10 cellular contexts compared by ENCODE assay signal in the genomic region with DNA sequence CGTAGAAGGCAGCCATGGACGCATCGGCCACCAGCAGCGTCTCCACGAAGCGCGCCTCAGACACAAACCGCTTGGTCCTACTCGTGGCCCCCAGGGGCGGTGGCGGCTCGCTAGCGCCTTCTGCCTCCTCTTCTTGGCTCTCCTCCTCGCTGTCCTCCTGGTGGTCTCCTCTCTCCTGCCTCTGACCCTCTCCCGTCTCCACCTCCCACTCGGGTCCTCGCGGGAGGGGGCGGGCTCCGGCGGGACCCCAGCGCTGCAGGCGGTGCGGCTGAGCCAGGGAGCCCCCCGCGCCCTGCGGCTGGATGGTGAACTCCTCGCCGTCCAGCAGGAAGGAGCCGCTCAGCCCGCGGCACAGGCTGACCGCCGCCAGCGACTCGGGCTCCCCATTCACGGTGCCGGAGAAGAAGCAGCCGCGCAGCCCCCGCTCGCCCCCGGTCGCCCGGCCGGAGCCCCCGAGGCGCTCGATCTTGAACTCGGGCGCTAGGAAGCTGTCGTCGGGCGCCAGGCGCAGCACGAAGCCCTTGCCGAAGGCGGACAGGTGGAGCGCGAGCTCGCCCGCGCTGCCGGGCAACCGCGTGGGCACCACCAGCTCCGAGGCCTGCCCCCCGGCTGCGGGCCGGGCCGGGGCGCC. TPM values are rescaled to one million over a fixed set of nuclear protein-coding genes. Genes with fewer than 3 reads are reported as not detected.
A peak's percentile ranks its signal among the peaks of the same experiment; 100 is the strongest.
DNase-seq lines count a peak whose midpoint lies in the region; ATAC-seq, FAIRE-seq and TF ChIP-seq lines count a peak whose summit lies in the region.
"Had no signal": no experiment of that assay in that cellular context is flagged by ENCODE, and none has a peak within 500 bp of the region (broad histone marks: within the 10 kb centered on the region; RNA-seq: fewer than 3 reads in every experiment).

No MANE protein-coding gene starts in this region.

- no peak for TF ChIP-seq EP300 in suprapubic skin (IDR thresholded peaks at IDR 0.05)

- H3K9me3 Mint-ChIP-seq in activated CD4-positive, alpha-beta memory T cell treated with anti-CD3 and anti-CD28 coated beads for 36 hours, result no peaks in the 10 kb centered on the region

- H3K36me3 ChIP-seq in kidney (ENCODE audit: control insufficient read depth in 1 of 2, insufficient read depth in 2 of 2, low read length in 2 of 2), result no peaks in the 10 kb centered on the region
- H3K36me3 ChIP-seq in suprapubic skin, result no peaks in the 10 kb centered on the region
- no peaks in the 10 kb centered on the region for H3K36me3 ChIP-seq in BE2C

- no peak overlapping the region for H3K27ac Mint-ChIP-seq in activated CD4-positive, alpha-beta memory T cell treated with anti-CD3 and anti-CD28 coated beads for 36 hours

- intact Hi-C loops in kidney (cut with DNase I), result no loop called here
- intact Hi-C loops in activated CD4-positive, alpha-beta memory T cell treated with anti-CD3 and anti-CD28 coated beads for 36 hours (cut with micrococcal nuclease), result no loop called here

- H3K27me3 ChIP-seq in suprapubic skin (peaks cover 57% of the 10 kb centered on the region), BE2C (peaks cover 86% of the 10 kb centered on the region)

- CTCF ChIA-PET in activated CD4-positive, alpha-beta memory T cell treated with anti-CD3 and anti-CD28 coated beads for 36 hours (lab: Charles Lee), result interaction anchor here (1.0 to 13.1 kb wide), 3 partner anchors 215 to 466 kb away, joined by 3 to 347 read pairs (median 7); no protein-coding TSS in a partner anchor

- WGBS in suprapubic skin, result 0% methylated on average over 16 of the region's 72 CpGs

- no peak for ATAC-seq in HG03135 (IDR thresholded peaks at IDR 0.05; ENCODE audit: unreplicated experiment)

- DNase-seq in NCI-H146 (lab: John Stamatoyannopoulos, UW), result peak; percentile 33
- DNase-seq in NCI-H146 treated with DMSO at 0.1 percent for 48 hours (lab: John Stamatoyannopoulos, UW; ENCODE audit: unreplicated experiment), result no peak
- no peak for DNase-seq in astrocyte of the spinal cord (ENCODE audit: low read depth, low spot score)
- no peak for DNase-seq in kidney
- no peak for DNase-seq in suprapubic skin (ENCODE audit: low spot score in 2 of 2)
- DNase-seq in BE2C, result no peak
- no peak for DNase-seq in activated CD4-positive, alpha-beta memory T cell treated with anti-CD3 and anti-CD28 coated beads for 36 hours

- H3K4me3 ChIP-seq in astrocyte of the spinal cord (ENCODE audit: low read depth, low read length) (no peak overlapping the region), kidney (ENCODE audit: low read length in 2 of 2) (peak overlapping the region in 1 of 2 donors; percentile 29), suprapubic skin (peak overlapping the region; percentile 49), BE2C (ENCODE audit: low read depth, low read length) (no peak overlapping the region)

- H3K9me3 ChIP-seq in kidney (ENCODE audit: control insufficient read depth in 1 of 2, low read length in 2 of 2) (no peaks in the 10 kb centered on the region), suprapubic skin (no peaks in the 10 kb centered on the region), BE2C (no peaks in the 10 kb centered on the region)

- POLR2A ChIA-PET in activated CD4-positive, alpha-beta memory T cell treated with anti-CD3 and anti-CD28 coated beads for 36 hours (lab: Charles Lee), result no interaction called here

- FAIRE-seq in kidney (lab: Jason Lieb, UNC), result no peak

- in situ Hi-C loops in astrocyte of the spinal cord (cut with HindIII; ENCODE audit: low sequenced_read_pairs), result loop anchor here (25.0 kb wide), 1 partner anchor 435 kb away; no protein-coding TSS in a partner anchor

- TF ChIP-seq POLR2A in suprapubic skin (IDR thresholded peaks at IDR 0.05), result no peak

- H3K4me1 Mint-ChIP-seq in activated CD4-positive, alpha-beta memory T cell treated with anti-CD3 and anti-CD28 coated beads for 36 hours (ENCODE audit: low read depth), result peaks cover 8% of the 10 kb centered on the region

- H3K36me3 Mint-ChIP-seq in activated CD4-positive, alpha-beta memory T cell treated with anti-CD3 and anti-CD28 coated beads for 36 hours, result no peaks in the 10 kb centered on the region

- H3K4me3 Mint-ChIP-seq in activated CD4-positive, alpha-beta memory T cell treated with anti-CD3 and anti-CD28 coated beads for 36 hours, result no peak overlapping the region

- H3K4me1 ChIP-seq in kidney (ENCODE audit: control insufficient read depth in 1 of 2, insufficient read depth in 1 of 2, low read depth in 1 of 2, low read length in 2 of 2), result peaks cover 0 to 8% of the 10 kb centered on the region in 2 donors
- H3K4me1 ChIP-seq in suprapubic skin, result peaks cover 28% of the 10 kb centered on the region
- H3K4me1 ChIP-seq in BE2C, result no peaks in the 10 kb centered on the region

- TF ChIP-seq CTCF in astrocyte of the spinal cord (IDR thresholded peaks at IDR 0.05; ENCODE audit: low read depth, low read length), result peak; percentile 28
- peak; percentile 15 for TF ChIP-seq CTCF in kidney (IDR thresholded peaks at IDR 0.05; ENCODE audit: borderline replicate concordance, extremely low read depth, insufficient read depth)
- no peak for TF ChIP-seq CTCF in suprapubic skin (IDR thresholded peaks at IDR 0.05)
- TF ChIP-seq CTCF in BE2C (IDR thresholded peaks at IDR 0.05; ENCODE audit: low read depth, low read length), result no peak

- H3K27me3 Mint-ChIP-seq in activated CD4-positive, alpha-beta memory T cell treated with anti-CD3 and anti-CD28 coated beads for 36 hours, result peaks cover 47% of the 10 kb centered on the region

- H3K27ac ChIP-seq in kidney (ENCODE audit: low read depth in 2 of 2, low read length in 2 of 2) (no peak overlapping the region), suprapubic skin (no peak overlapping the region)
- H3K27ac ChIP-seq: VCaP had no signal

- no peak overlapping the region for H3K9ac ChIP-seq in kidney (ENCODE audit: low read length in 2 of 2)

RNA-seq across cellular contexts. Expression of a gene that starts 0.7 kb away (rescaled TPM):
- 1.2 TPM for total RNA-seq in kidney
- polyA plus RNA-seq in kidney (ENCODE audit: insufficient read depth, low read depth, low replicate concordance), result 1.6 TPM
- total RNA-seq in suprapubic skin, result under 1 TPM; 0.30 to 0.72 (median 0.65) TPM
- not detected for polyA plus RNA-seq in BE2C (2012; ENCODE audit: insufficient read depth, insufficient read length, low read depth)
- not detected for total RNA-seq in activated CD4-positive, alpha-beta memory T cell treated with anti-CD3 and anti-CD28 coated beads for 36 hours
- total RNA-seq: glomerular endothelial cell had no signal

RNA-seq across cellular contexts. Expression of a gene that starts 20.7 kb away (rescaled TPM):
- total RNA-seq in kidney (6.2 TPM), suprapubic skin (1 to 10 TPM; 3.8 to 7.2 (median 5.7) TPM)
- polyA plus RNA-seq in kidney (ENCODE audit: insufficient read depth, low read depth, low replicate concordance), result 3.6 TPM
- polyA plus RNA-seq in BE2C (2012; ENCODE audit: insufficient read depth, insufficient read length, low read depth), result 0.99 TPM
- not detected for total RNA-seq in activated CD4-positive, alpha-beta memory T cell treated with anti-CD3 and anti-CD28 coated beads for 36 hours

Comparison
In these comparisons a context has a peak if more than half of its experiments do, and no peak if none do; other contexts are left out.
1. CTCF ChIP-seq: peak in astrocyte of the spinal cord (single experiment) and kidney (single experiment); none in suprapubic skin (0 of 2) and BE2C (single experiment).